ENCODE assay signal across 1 cellular context in genomic region chr1:3313579-3313955, GRCh38.
A peak's percentile ranks its signal among the peaks of the same experiment; 100 is the strongest.
TF ChIP-seq lines count a peak whose summit lies in the region.

No MANE protein-coding gene starts in this region.

TF ChIP-seq in H1, 55 proteins besides CTCF, POLR2A, EP300 and RAD21:
- TF ChIP-seq CHD7 (IDR thresholded peaks at IDR 0.05; ENCODE audit: insufficient replicate concordance, low read length) (no peak), MAX (IDR thresholded peaks at IDR 0.05) (peak; percentile 34; the same call in 1 of the 2 replicates), SUZ12 (IDR thresholded peaks at IDR 0.05; ENCODE audit: low read length) (no peak), CHD1 (IDR thresholded peaks at IDR 0.05; ENCODE audit: low read depth, low read length) (no peak), E2F6 (IDR thresholded peaks at IDR 0.05) (peak; percentile 51; the same call in 1 of the 2 replicates), POLR2AphosphoS5 (IDR thresholded peaks at IDR 0.05; ENCODE audit: low read depth, low read length) (no peak), CEBPB (IDR thresholded peaks at IDR 0.05; ENCODE audit: low read depth, low read length) (no peak), CBX5 (IDR thresholded peaks at IDR 0.05; ENCODE audit: low read depth, low read length) (no peak), RNF2 (IDR thresholded peaks at IDR 0.05; ENCODE audit: borderline replicate concordance, low read depth, low read length, missing control alignments, poor library complexity, severe bottlenecking) (peak; percentile 9)
